9 cellular contexts compared by ENCODE assay signal in the genomic region with DNA sequence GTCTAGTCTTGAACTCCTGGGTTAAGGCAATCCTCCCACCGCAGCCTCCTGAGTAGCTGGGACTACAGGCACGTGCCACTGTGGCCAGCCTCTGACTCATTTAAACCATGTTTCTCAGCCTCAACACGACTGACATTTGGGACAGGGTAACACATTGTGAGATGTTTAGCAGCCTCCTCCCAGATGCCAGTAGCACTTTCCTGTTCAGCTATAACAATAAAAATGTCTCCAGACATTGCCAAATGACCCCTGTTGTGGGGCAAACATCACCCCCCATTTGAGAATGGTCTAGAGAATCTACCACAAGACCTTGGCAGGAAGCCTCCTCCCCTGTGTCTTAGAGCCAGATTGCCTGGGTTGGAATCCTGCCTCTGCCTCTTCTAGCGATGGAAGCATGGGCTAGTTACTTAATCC. TPM values are rescaled to one million over a fixed set of nuclear protein-coding genes. Genes with fewer than 3 reads are reported as not detected.
DNase-seq lines count a peak whose midpoint lies in the region; ATAC-seq and TF ChIP-seq lines count a peak whose summit lies in the region.
"Had no signal": no experiment of that assay in that cellular context is flagged by ENCODE, and none has a peak within 500 bp of the region (broad histone marks: within the 10 kb centered on the region; RNA-seq: fewer than 3 reads in every experiment).

No MANE protein-coding gene starts in this region.

- H3K27ac Mint-ChIP-seq in neural progenitor cell: peak overlapping the region; percentile 65
- H3K27ac Mint-ChIP-seq: dendritic cell treated with granulocyte-macrophage colony-stimulating factor and Interleukin-4, amounts not matched to agents 40 ng/mL and 50 ng/mL, for 4 days had no signal

- no peak overlapping the region for H3K27ac ChIP-seq in neural progenitor cell

- peaks cover 2% of the 10 kb centered on the region for H3K4me1 Mint-ChIP-seq in neural progenitor cell

- H3K9ac ChIP-seq in neural progenitor cell: no peak overlapping the region

- H3K4me3 Mint-ChIP-seq in neural progenitor cell: no peak overlapping the region
- H3K4me3 Mint-ChIP-seq: dendritic cell treated with granulocyte-macrophage colony-stimulating factor and Interleukin-4, amounts not matched to agents 40 ng/mL and 50 ng/mL, for 4 days had no signal

- H4K20me1 ChIP-seq in neural progenitor cell (ENCODE audit: low read depth): no peaks in the 10 kb centered on the region

- peaks cover 9% of the 10 kb centered on the region for H3K4me1 ChIP-seq in neural progenitor cell

- no peak for TF ChIP-seq CTCF in neural progenitor cell (IDR thresholded peaks at IDR 0.05)

- peak; percentile 92 for DNase-seq in EL
- DNase-seq in activated T-cell treated with anti-CD3 and anti-CD28 coated beads, Interleukin-2, amount 50 U/mL, for 48 hours: peak; percentile 50 to 54
- no peak for DNase-seq in neural progenitor cell (ENCODE audit: low spot score)
- no peak for DNase-seq in HPDE6-E6E7 (ENCODE audit: extremely low spot score)
- DNase-seq in hepatic stellate cell (ENCODE audit: low spot score): no peak
- DNase-seq in NCI-H1092 treated with DMSO at 0.1 percent for 48 hours (lab: John Stamatoyannopoulos, UW): no peak
- DNase-seq in RKO (ENCODE audit: low spot score): no peak

- H3K36me3 Mint-ChIP-seq in neural progenitor cell: no peaks in the 10 kb centered on the region

- H3K36me3 ChIP-seq in neural progenitor cell: no peaks in the 10 kb centered on the region

- peak; percentile 40 for ATAC-seq in HG02973 (IDR thresholded peaks at IDR 0.05; ENCODE audit: unreplicated experiment)

- no peaks in the 10 kb centered on the region for H3K27me3 ChIP-seq in neural progenitor cell

- H3K79me2 ChIP-seq in neural progenitor cell (ENCODE audit: low read depth): no peaks in the 10 kb centered on the region

- no peak overlapping the region for H2AFZ ChIP-seq in neural progenitor cell (replicated peaks)

- no peak overlapping the region for H3K4me2 ChIP-seq in neural progenitor cell

- H3K9me3 Mint-ChIP-seq in neural progenitor cell: no peaks in the 10 kb centered on the region
- H3K9me3 Mint-ChIP-seq: dendritic cell treated with granulocyte-macrophage colony-stimulating factor and Interleukin-4, amounts not matched to agents 40 ng/mL and 50 ng/mL, for 4 days had no signal

- no peaks in the 10 kb centered on the region for H3K9me3 ChIP-seq in neural progenitor cell (ENCODE audit: low read depth)

- H3K27me3 Mint-ChIP-seq in neural progenitor cell (ENCODE audit: insufficient read depth, low read depth): peaks cover 2% of the 10 kb centered on the region

- H3F3A ChIP-seq in neural progenitor cell (ENCODE audit: low read depth): peaks cover 6% of the 10 kb centered on the region

- H3K4me3 ChIP-seq in neural progenitor cell: no peak overlapping the region

RNA-seq across cellular contexts. Expression of gene TMEM40, which starts 8.4 kb away (rescaled TPM):
- not detected in 2 replicates for total RNA-seq in neural progenitor cell (ENCODE audit: low replicate concordance)

RNA-seq across cellular contexts. Expression of gene CAND2, which starts 45.8 kb away (rescaled TPM):
- total RNA-seq in neural progenitor cell (ENCODE audit: low replicate concordance): 2.4 and 6.9 TPM in 2 replicates

Comparison
In these comparisons a context has a peak if more than half of its experiments do, and no peak if none do; other contexts are left out.
1. DNase-seq: peak in EL (single experiment) and activated T-cell treated with anti-CD3 and anti-CD28 coated beads, Interleukin-2, amount 50 U/mL, for 48 hours (2 of 2); none in neural progenitor cell (single experiment), HPDE6-E6E7 (single experiment), hepatic stellate cell (single experiment), NCI-H1092 treated with DMSO at 0.1 percent for 48 hours (single experiment) and RKO (single experiment).